In the genomic region with DNA sequence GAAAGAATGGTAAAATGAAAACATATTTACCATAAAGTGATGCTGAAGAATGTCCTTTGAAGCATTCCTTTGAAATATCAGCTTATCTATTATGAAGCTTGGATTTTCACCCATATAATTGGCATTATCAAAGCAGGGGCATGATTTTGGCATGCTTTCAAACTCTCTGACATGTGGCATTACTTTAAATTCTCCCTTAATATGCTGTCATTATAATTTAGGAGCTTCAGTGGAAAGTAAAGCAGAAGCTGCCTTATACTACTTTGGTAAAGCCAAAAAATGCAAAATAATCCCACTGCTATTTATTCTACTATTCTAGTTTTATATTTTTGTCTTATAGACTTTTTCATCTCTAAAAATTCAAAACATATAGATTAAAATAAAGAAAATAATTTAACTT, we compare ENCODE assay signal across 6 cellular contexts.
"Had no signal": no experiment of that assay in that cellular context is flagged by ENCODE, and none has a peak within 500 bp of the region (broad histone marks: within the 10 kb centered on the region; RNA-seq: fewer than 3 reads in every experiment).

No MANE protein-coding gene starts in this region.

- ATAC-seq: GM23338 had no signal

- DNase-seq: H9, HCEC 1CT, IMR-90, KG1 had no signal

- H3K4me3 ChIP-seq: GM23338, K562 had no signal
